Comparison of ENCODE assay signal across 9 cellular contexts in the genomic region with DNA sequence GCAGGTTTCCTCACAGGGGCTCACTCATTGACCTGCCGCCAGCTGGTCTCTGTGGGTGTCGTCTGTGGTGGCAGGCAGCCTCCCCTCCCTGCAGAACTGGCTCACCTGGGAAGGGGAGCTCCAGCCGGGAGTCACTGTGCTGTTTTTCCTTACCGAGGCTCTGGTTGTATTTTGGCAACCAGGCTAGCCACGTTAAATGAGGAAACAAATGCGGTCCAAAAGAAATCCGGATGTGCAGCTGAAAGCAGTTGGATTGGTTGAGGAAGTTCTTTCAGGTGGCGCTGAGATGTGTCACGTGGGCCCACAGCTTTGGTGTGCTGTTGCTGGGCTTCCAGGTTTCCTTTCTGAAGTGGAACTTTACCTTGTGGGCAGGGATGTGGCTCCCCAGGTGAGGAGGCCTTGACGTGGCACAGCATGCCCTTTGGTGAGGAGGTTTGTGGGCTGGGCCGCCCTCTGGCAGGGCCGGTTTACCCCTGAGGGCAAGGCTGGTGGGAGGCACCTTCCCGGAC.
DNase-seq lines count a peak whose midpoint lies in the region; ATAC-seq lines count a peak whose summit lies in the region.
"Had no signal": no experiment of that assay in that cellular context is flagged by ENCODE, and none has a peak within 500 bp of the region (broad histone marks: within the 10 kb centered on the region; RNA-seq: fewer than 3 reads in every experiment).

No MANE protein-coding gene starts in this region.

- H3K27ac Mint-ChIP-seq in activated T-cell treated with anti-CD3 and anti-CD28 coated beads, Interleukin-2, amount 50 U/mL, for 24 hours, result peak overlapping the region; percentile 69
- no peak overlapping the region for H3K27ac Mint-ChIP-seq in memory B cell
- H3K27ac Mint-ChIP-seq: brain had no signal

- no peaks in the 10 kb centered on the region for H3K9me3 Mint-ChIP-seq in activated T-cell treated with anti-CD3 and anti-CD28 coated beads, Interleukin-2, amount 50 U/mL, for 24 hours
- H3K9me3 Mint-ChIP-seq in memory B cell, result no peaks in the 10 kb centered on the region
- H3K9me3 Mint-ChIP-seq: brain had no signal

- ATAC-seq in memory B cell (ENCODE audit: low read depth), result peak; percentile 95

- H3K4me1 Mint-ChIP-seq in activated T-cell treated with anti-CD3 and anti-CD28 coated beads, Interleukin-2, amount 50 U/mL, for 24 hours (ENCODE audit: low read depth), result peaks cover 6% of the 10 kb centered on the region
- peaks cover 6% of the 10 kb centered on the region for H3K4me1 Mint-ChIP-seq in memory B cell

- DNase-seq in GDM1 (lab: John Stamatoyannopoulos, UW) (peak; percentile 28), HPDE6-E6E7 (ENCODE audit: extremely low spot score) (peak; percentile 71), memory B cell (ENCODE audit: low spot score in 2 of 2) (peak; percentile 19 to 25), NCI-H1436 treated with DMSO at 0.1 percent for 48 hours (lab: John Stamatoyannopoulos, UW) (no peak), AG08396 (ENCODE audit: low spot score) (no peak), HK-2 (ENCODE audit: unreplicated experiment) (no peak), NCI-H524 (lab: John Stamatoyannopoulos, UW) (no peak)
- peak; percentile 45 for DNase-seq in activated T-cell treated with anti-CD3 and anti-CD28 coated beads, Interleukin-2, amount 50 U/mL, for 24 hours

- H3K36me3 Mint-ChIP-seq in activated T-cell treated with anti-CD3 and anti-CD28 coated beads, Interleukin-2, amount 50 U/mL, for 24 hours (ENCODE audit: low read depth), result peaks cover 3% of the 10 kb centered on the region
- H3K36me3 Mint-ChIP-seq in memory B cell, result peaks cover 2% of the 10 kb centered on the region

- H3K27me3 Mint-ChIP-seq in activated T-cell treated with anti-CD3 and anti-CD28 coated beads, Interleukin-2, amount 50 U/mL, for 24 hours, result no peaks in the 10 kb centered on the region
- no peaks in the 10 kb centered on the region for H3K27me3 Mint-ChIP-seq in memory B cell
- H3K27me3 Mint-ChIP-seq: brain had no signal

- H3K4me3 Mint-ChIP-seq in activated T-cell treated with anti-CD3 and anti-CD28 coated beads, Interleukin-2, amount 50 U/mL, for 24 hours, result peak overlapping the region; percentile 31
- H3K4me3 Mint-ChIP-seq in memory B cell, result peak overlapping the region; percentile 83
- H3K4me3 Mint-ChIP-seq: brain had no signal

Comparison
In these comparisons a context has a peak if more than half of its experiments do, and no peak if none do; other contexts are left out.
1. DNase-seq: peak in GDM1 (single experiment), HPDE6-E6E7 (single experiment), activated T-cell treated with anti-CD3 and anti-CD28 coated beads, Interleukin-2, amount 50 U/mL, for 24 hours (single experiment) and memory B cell (2 of 2); none in NCI-H1436 treated with DMSO at 0.1 percent for 48 hours (single experiment), AG08396 (single experiment), HK-2 (single experiment) and NCI-H524 (0 of 2).